In the genomic region with DNA sequence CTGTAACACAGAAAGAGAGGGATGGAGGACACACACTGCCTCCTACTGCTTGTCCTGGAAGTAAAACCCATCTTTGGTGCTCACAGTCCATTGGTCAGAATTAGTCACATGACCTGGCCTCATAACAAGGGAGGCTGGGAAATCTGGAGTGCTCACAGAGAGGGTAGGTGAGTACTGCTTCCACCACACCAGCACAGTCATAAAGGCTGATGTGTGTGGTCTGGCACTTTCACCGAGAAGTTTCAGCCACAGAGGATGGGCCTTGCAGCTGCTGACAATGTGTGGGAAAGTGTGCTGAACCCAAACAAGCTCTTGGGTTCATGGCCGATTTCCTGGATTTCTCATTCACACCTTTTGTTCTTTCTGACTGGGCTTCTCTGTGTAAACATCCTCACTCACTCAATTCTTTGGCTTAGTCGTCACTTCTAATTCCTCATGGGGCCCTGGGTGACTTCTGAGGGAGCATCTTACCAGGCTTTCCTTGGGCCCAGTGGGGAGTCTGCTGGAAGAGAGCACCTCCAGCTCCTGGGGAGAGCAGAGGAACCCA, we compare ENCODE assay signal across 1 cellular context.
TF ChIP-seq lines count a peak whose summit lies in the region.

No MANE protein-coding gene starts in this region.

TF ChIP-seq in GM12878, 131 proteins besides CTCF, POLR2A, EP300 and RAD21 (continued from another document and continues in another):
- TF ChIP-seq, protein P1, sequence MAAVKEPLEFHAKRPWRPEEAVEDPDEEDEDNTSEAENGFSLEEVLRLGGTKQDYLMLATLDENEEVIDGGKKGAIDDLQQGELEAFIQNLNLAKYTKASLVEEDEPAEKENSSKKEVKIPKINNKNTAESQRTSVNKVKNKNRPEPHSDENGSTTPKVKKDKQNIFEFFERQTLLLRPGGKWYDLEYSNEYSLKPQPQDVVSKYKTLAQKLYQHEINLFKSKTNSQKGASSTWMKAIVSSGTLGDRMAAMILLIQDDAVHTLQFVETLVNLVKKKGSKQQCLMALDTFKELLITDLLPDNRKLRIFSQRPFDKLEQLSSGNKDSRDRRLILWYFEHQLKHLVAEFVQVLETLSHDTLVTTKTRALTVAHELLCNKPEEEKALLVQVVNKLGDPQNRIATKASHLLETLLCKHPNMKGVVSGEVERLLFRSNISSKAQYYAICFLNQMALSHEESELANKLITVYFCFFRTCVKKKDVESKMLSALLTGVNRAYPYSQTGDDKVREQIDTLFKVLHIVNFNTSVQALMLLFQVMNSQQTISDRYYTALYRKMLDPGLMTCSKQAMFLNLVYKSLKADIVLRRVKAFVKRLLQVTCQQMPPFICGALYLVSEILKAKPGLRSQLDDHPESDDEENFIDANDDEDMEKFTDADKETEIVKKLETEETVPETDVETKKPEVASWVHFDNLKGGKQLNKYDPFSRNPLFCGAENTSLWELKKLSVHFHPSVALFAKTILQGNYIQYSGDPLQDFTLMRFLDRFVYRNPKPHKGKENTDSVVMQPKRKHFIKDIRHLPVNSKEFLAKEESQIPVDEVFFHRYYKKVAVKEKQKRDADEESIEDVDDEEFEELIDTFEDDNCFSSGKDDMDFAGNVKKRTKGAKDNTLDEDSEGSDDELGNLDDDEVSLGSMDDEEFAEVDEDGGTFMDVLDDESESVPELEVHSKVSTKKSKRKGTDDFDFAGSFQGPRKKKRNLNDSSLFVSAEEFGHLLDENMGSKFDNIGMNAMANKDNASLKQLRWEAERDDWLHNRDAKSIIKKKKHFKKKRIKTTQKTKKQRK (IDR thresholded peaks at IDR 0.05; ENCODE audit: low read depth, low read length), result no peak
- TF ChIP-seq STAT1 (conservative IDR thresholded peaks at IDR 0.05) (no peak), MTA3 (IDR thresholded peaks at IDR 0.05; ENCODE audit: borderline replicate concordance, low read length) (peak; percentile 72; the same call in 1 of the 2 replicates), EZH2 (IDR thresholded peaks at IDR 0.05; ENCODE audit: borderline replicate concordance, control insufficient read depth, low read depth, low read length) (0 out of 2 replicates have a peak, but pooled peaks have one; percentile 30), RFX5 (IDR thresholded peaks at IDR 0.05; ENCODE audit: low read depth, low read length) (no peak), TCF12 (IDR thresholded peaks at IDR 0.05; ENCODE audit: low read depth, low read length) (peak; percentile 98), ESRRA (IDR thresholded peaks at IDR 0.05; ENCODE audit: low read length) (no peak), RB1 (IDR thresholded peaks at IDR 0.05; ENCODE audit: borderline replicate concordance) (no peak), JUNB (IDR thresholded peaks at IDR 0.05) (peak; percentile 82), ATF7 (IDR thresholded peaks at IDR 0.05; ENCODE audit: low read depth) (peak; percentile 52; the same call in 1 of the 2 replicates), SREBF2 (IDR thresholded peaks at IDR 0.05; ENCODE audit: low read length) (no peak), HCFC1 (IDR thresholded peaks at IDR 0.05; ENCODE audit: low read length) (no peak), PAX8 (IDR thresholded peaks at IDR 0.05) (no peak), JUND (IDR thresholded peaks at IDR 0.05; ENCODE audit: low read depth, low read length) (peak; percentile 60; the same call in 1 of the 2 replicates), NR2C1 (IDR thresholded peaks at IDR 0.05) (no peak), TCF7 (IDR thresholded peaks at IDR 0.05; ENCODE audit: borderline replicate concordance) (peak; percentile 52; the same call in 1 of the 2 replicates), SIX5 (IDR thresholded peaks at IDR 0.05; ENCODE audit: low read depth, low read length, severe bottlenecking) (no peak), ZNF24 (IDR thresholded peaks at IDR 0.05) (0 out of 2 replicates have a peak, but pooled peaks have one; percentile 10)
- TF ChIP-seq, protein P2, sequence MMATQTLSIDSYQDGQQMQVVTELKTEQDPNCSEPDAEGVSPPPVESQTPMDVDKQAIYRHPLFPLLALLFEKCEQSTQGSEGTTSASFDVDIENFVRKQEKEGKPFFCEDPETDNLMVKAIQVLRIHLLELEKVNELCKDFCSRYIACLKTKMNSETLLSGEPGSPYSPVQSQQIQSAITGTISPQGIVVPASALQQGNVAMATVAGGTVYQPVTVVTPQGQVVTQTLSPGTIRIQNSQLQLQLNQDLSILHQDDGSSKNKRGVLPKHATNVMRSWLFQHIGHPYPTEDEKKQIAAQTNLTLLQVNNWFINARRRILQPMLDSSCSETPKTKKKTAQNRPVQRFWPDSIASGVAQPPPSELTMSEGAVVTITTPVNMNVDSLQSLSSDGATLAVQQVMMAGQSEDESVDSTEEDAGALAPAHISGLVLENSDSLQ (IDR thresholded peaks at IDR 0.05), result no peak
- TF ChIP-seq, protein P3, sequence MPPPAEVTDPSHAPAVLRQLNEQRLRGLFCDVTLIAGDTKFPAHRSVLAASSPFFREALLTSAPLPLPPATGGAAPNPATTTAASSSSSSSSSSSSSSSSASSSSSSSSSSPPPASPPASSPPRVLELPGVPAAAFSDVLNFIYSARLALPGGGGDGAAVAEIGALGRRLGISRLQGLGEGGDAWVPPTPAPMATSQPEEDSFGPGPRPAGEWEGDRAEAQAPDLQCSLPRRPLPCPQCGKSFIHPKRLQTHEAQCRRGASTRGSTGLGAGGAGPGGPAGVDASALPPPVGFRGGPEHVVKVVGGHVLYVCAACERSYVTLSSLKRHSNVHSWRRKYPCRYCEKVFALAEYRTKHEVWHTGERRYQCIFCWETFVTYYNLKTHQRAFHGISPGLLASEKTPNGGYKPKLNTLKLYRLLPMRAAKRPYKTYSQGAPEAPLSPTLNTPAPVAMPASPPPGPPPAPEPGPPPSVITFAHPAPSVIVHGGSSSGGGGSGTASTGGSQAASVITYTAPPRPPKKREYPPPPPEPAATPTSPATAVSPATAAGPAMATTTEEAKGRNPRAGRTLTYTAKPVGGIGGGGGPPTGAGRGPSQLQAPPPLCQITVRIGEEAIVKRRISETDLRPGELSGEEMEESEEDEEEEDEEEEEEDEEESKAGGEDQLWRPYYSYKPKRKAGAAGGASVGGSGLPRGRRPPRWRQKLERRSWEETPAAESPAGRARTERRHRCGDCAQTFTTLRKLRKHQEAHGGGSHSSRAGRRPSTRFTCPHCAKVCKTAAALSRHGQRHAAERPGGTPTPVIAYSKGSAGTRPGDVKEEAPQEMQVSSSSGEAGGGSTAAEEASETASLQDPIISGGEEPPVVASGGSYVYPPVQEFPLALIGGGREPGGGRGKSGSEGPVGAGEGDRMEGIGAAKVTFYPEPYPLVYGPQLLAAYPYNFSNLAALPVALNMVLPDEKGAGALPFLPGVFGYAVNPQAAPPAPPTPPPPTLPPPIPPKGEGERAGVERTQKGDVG (CRISPR knock-in tag; IDR thresholded peaks at IDR 0.05), result no peak
- TF ChIP-seq, protein P4, sequence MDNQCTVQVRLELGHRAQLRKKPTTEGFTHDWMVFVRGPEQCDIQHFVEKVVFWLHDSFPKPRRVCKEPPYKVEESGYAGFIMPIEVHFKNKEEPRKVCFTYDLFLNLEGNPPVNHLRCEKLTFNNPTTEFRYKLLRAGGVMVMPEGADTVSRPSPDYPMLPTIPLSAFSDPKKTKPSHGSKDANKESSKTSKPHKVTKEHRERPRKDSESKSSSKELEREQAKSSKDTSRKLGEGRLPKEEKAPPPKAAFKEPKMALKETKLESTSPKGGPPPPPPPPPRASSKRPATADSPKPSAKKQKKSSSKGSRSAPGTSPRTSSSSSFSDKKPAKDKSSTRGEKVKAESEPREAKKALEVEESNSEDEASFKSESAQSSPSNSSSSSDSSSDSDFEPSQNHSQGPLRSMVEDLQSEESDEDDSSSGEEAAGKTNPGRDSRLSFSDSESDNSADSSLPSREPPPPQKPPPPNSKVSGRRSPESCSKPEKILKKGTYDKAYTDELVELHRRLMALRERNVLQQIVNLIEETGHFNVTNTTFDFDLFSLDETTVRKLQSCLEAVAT (IDR thresholded peaks at IDR 0.05), result no peak
- TF ChIP-seq, protein P5, sequence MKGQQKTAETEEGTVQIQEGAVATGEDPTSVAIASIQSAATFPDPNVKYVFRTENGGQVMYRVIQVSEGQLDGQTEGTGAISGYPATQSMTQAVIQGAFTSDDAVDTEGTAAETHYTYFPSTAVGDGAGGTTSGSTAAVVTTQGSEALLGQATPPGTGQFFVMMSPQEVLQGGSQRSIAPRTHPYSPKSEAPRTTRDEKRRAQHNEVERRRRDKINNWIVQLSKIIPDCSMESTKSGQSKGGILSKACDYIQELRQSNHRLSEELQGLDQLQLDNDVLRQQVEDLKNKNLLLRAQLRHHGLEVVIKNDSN (IDR thresholded peaks at IDR 0.05; ENCODE audit: borderline replicate concordance, extremely low read length, insufficient read depth, low read depth, low read length), result peak; percentile 70
- TF ChIP-seq, protein P6, sequence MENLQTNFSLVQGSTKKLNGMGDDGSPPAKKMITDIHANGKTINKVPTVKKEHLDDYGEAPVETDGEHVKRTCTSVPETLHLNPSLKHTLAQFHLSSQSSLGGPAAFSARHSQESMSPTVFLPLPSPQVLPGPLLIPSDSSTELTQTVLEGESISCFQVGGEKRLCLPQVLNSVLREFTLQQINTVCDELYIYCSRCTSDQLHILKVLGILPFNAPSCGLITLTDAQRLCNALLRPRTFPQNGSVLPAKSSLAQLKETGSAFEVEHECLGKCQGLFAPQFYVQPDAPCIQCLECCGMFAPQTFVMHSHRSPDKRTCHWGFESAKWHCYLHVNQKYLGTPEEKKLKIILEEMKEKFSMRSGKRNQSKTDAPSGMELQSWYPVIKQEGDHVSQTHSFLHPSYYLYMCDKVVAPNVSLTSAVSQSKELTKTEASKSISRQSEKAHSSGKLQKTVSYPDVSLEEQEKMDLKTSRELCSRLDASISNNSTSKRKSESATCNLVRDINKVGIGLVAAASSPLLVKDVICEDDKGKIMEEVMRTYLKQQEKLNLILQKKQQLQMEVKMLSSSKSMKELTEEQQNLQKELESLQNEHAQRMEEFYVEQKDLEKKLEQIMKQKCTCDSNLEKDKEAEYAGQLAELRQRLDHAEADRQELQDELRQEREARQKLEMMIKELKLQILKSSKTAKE (IDR thresholded peaks at IDR 0.05; ENCODE audit: low read depth, poor library complexity, severe bottlenecking), result peak; percentile 84
- TF ChIP-seq, protein P7, sequence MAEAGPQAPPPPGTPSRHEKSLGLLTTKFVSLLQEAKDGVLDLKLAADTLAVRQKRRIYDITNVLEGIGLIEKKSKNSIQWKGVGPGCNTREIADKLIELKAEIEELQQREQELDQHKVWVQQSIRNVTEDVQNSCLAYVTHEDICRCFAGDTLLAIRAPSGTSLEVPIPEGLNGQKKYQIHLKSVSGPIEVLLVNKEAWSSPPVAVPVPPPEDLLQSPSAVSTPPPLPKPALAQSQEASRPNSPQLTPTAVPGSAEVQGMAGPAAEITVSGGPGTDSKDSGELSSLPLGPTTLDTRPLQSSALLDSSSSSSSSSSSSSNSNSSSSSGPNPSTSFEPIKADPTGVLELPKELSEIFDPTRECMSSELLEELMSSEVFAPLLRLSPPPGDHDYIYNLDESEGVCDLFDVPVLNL (IDR thresholded peaks at IDR 0.05; ENCODE audit: low read depth, low read length), result no peak
- TF ChIP-seq, protein P8, sequence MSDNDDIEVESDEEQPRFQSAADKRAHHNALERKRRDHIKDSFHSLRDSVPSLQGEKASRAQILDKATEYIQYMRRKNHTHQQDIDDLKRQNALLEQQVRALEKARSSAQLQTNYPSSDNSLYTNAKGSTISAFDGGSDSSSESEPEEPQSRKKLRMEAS (IDR thresholded peaks at IDR 0.05; ENCODE audit: low read depth, low read length), result no peak
- TF ChIP-seq, protein P9, sequence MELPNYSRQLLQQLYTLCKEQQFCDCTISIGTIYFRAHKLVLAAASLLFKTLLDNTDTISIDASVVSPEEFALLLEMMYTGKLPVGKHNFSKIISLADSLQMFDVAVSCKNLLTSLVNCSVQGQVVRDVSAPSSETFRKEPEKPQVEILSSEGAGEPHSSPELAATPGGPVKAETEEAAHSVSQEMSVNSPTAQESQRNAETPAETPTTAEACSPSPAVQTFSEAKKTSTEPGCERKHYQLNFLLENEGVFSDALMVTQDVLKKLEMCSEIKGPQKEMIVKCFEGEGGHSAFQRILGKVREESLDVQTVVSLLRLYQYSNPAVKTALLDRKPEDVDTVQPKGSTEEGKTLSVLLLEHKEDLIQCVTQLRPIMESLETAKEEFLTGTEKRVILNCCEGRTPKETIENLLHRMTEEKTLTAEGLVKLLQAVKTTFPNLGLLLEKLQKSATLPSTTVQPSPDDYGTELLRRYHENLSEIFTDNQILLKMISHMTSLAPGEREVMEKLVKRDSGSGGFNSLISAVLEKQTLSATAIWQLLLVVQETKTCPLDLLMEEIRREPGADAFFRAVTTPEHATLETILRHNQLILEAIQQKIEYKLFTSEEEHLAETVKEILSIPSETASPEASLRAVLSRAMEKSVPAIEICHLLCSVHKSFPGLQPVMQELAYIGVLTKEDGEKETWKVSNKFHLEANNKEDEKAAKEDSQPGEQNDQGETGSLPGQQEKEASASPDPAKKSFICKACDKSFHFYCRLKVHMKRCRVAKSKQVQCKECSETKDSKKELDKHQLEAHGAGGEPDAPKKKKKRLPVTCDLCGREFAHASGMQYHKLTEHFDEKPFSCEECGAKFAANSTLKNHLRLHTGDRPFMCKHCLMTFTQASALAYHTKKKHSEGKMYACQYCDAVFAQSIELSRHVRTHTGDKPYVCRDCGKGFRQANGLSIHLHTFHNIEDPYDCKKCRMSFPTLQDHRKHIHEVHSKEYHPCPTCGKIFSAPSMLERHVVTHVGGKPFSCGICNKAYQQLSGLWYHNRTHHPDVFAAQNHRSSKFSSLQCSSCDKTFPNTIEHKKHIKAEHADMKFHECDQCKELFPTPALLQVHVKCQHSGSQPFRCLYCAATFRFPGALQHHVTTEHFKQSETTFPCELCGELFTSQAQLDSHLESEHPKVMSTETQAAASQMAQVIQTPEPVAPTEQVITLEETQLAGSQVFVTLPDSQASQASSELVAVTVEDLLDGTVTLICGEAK (IDR thresholded peaks at IDR 0.05; ENCODE audit: borderline replicate concordance), result no peak
